In the genomic region with DNA sequence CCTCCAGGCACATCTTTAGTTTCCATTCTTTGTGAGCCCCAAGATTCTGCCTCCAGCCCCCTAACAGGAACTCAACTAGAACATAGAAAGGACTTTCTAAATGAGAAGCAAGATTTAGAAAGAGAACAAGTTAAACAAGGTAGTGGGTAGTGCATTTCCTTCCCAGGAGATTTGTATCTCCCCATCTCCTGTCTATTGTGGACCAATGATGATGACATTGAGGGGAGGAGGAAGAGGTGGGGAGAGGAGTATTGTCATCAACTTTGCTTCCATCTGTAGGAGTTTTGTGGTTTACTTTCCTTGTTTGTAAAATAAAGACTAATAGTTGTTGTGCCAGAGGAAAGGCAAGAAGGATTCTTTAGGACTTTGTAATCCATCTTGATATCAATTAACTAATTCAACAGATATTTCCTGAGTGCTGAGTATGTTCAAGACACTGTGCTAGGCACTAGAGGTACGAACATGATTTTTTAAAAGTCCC, we compare ENCODE assay signal across 34 cellular contexts.
"Had no signal": no experiment of that assay in that cellular context is flagged by ENCODE, and none has a peak within 500 bp of the region (broad histone marks: within the 10 kb centered on the region; RNA-seq: fewer than 3 reads in every experiment).

No MANE protein-coding gene starts in this region.

- H3K4me1 Mint-ChIP-seq: activated B cell treated with CpG ODN at 0.5 μM for 24 hours; activated T-helper 17 cell treated with anti-CD3 and anti-CD28 coated beads, Interleukin-2, amount 50 U/mL, for 72 hours; T-helper 17 cell had no signal

- DNase-seq: activated B cell treated with CpG ODN at 0.5 μM for 24 hours; activated CD4-positive, alpha-beta T cell treated with anti-CD3 and anti-CD28 coated beads for 48 hours; activated CD4-positive, alpha-beta T cell treated with anti-CD3 and anti-CD28 coated beads, Interleukin-2, amount 50 U/mL, for 1 hour; activated CD4-positive, alpha-beta T cell treated with anti-CD3 and anti-CD28 coated beads, Interleukin-2, amount 50 U/mL, for 48 hours; activated CD8-positive, alpha-beta memory T cell treated with anti-CD3 and anti-CD28 coated beads for 24 hours; activated CD8-positive, alpha-beta T cell treated with anti-CD3 and anti-CD28 coated beads for 36 hours; activated effector memory CD4-positive, alpha-beta T cell treated with Interleukin-2 at 50 U/mL for 16 hours; activated gamma-delta T cell treated with Interleukin-2 at 50 U/mL for 16 hours; activated naive CD4-positive, alpha-beta T cell treated with anti-CD3 and anti-CD28 coated beads, Interleukin-2, amount 50 U/mL, for 16 hours; activated naive CD4-positive, alpha-beta T cell treated with Interleukin-2 at 50 U/mL for 16 hours; activated T-cell treated with anti-CD3 and anti-CD28 coated beads, Interleukin-2, amount 50 U/mL, for 4 hours; adrenal gland; amygdala; aorta; central memory CD4-positive, alpha-beta T cell; cerebellar nuclear complex; colonic mucosa; effector CD8-positive, alpha-beta T cell; foreskin fibroblast; heart left ventricle; T-helper 17 cell; T1000; WERI-Rb-1 had no signal

- H3K27me3 ChIP-seq: adrenal gland, breast epithelium, colonic mucosa, heart left ventricle had no signal

- H3K9me3 Mint-ChIP-seq: activated T-cell treated with anti-CD3 and anti-CD28 coated beads, Interleukin-2, amount 50 U/mL, for 4 hours; T-helper 2 cell treated with Interferon-gamma antibody and Interleukin-4, amounts not matched to agents 5 μg/mL and 100 μg/mL, for 36 hours had no signal

- H3K36me3 ChIP-seq: adrenal gland, breast epithelium, cardiac muscle cell, colonic mucosa, heart left ventricle had no signal

- H3K9me3 ChIP-seq: adrenal gland, breast epithelium, colonic mucosa had no signal

- H3K4me1 ChIP-seq: breast epithelium, colonic mucosa had no signal

- ATAC-seq: activated CD4-positive, CD25-positive, alpha-beta regulatory T cell treated with anti-CD3 and anti-CD28 coated beads, Interleukin-2, amount 50 U/mL, for 24 hours; activated CD8-positive, alpha-beta T cell treated with anti-CD3 and anti-CD28 coated beads for 36 hours; activated T-cell treated with anti-CD3 and anti-CD28 coated beads, Interleukin-2, amount 50 U/mL, for 4 hours; activated T-helper 17 cell treated with anti-CD3 and anti-CD28 coated beads, Interleukin-2, amount 50 U/mL, for 72 hours; T-helper 17 cell had no signal

- FAIRE-seq: endometrium, endothelial cell of umbilical vein, frontal cortex had no signal

- H3K27me3 Mint-ChIP-seq: brain had no signal

- H3K4me3 ChIP-seq: adrenal gland, breast epithelium, cardiac muscle cell, colonic mucosa, heart left ventricle had no signal

- H3K27ac Mint-ChIP-seq: activated B cell treated with CpG ODN at 0.5 μM for 24 hours; activated CD8-positive, alpha-beta T cell treated with anti-CD3 and anti-CD28 coated beads for 36 hours; activated naive CD8-positive, alpha-beta T cell; activated T-helper 17 cell treated with anti-CD3 and anti-CD28 coated beads, Interleukin-2, amount 50 U/mL, for 72 hours; brain; T-helper 17 cell; T-helper 2 cell treated with Interferon-gamma antibody and Interleukin-4, amounts not matched to agents 5 μg/mL and 100 μg/mL, for 36 hours had no signal

- H3K4me3 Mint-ChIP-seq: activated B cell treated with CpG ODN at 0.5 μM for 24 hours; activated CD8-positive, alpha-beta T cell treated with anti-CD3 and anti-CD28 coated beads for 36 hours; activated naive CD8-positive, alpha-beta T cell; activated T-cell treated with anti-CD3 and anti-CD28 coated beads, Interleukin-2, amount 50 U/mL, for 4 hours; activated T-helper 17 cell treated with anti-CD3 and anti-CD28 coated beads, Interleukin-2, amount 50 U/mL, for 72 hours; brain; T-helper 17 cell; T-helper 2 cell treated with Interferon-gamma antibody and Interleukin-4, amounts not matched to agents 5 μg/mL and 100 μg/mL, for 36 hours had no signal

- H3K36me3 Mint-ChIP-seq: activated naive CD8-positive, alpha-beta T cell had no signal

- H3K27ac ChIP-seq: adrenal gland, breast epithelium, cardiac muscle cell, colonic mucosa, epithelial cell of prostate, heart left ventricle, WERI-Rb-1 had no signal
